Comparison of ENCODE assay signal across 12 cellular contexts in genomic region chr11:74442601-74443000, GRCh38. TPM values are rescaled to one million over a fixed set of nuclear protein-coding genes. Genes with fewer than 3 reads are reported as not detected.
DNase-seq lines count a peak whose midpoint lies in the region; ATAC-seq and TF ChIP-seq lines count a peak whose summit lies in the region.
"Had no signal": no experiment of that assay in that cellular context is flagged by ENCODE, and none has a peak within 500 bp of the region (broad histone marks: within the 10 kb centered on the region; RNA-seq: fewer than 3 reads in every experiment).

No MANE protein-coding gene starts in this region.

- H3K4me1 Mint-ChIP-seq in brain, result peaks cover 39% of the 10 kb centered on the region

- TF ChIP-seq POLR2A in uterus (IDR thresholded peaks at IDR 0.05), result no peak

- H3K9me3 Mint-ChIP-seq in brain, result peaks cover 0 to 2% (median 0%) of the 10 kb centered on the region in 5 experiments
- H3K9me3 Mint-ChIP-seq: nephron had no signal

- H3K27ac Mint-ChIP-seq in brain, result peak overlapping the region in 3 of 5 experiments; percentile 38 to 93 (median 86)

- ATAC-seq in left cardiac atrium, result peak; percentile 15 to 83
- ATAC-seq in Right ventricle myocardium inferior, result no peak
- ATAC-seq in left lung, result peak; percentile 79
- no peak for ATAC-seq in GM21360 (IDR thresholded peaks at IDR 0.05; ENCODE audit: unreplicated experiment)

- H3K27me3 ChIP-seq in left lung (no peaks in the 10 kb centered on the region), uterus (no peaks in the 10 kb centered on the region)
- H3K27me3 ChIP-seq: SJCRH30 had no signal

- H3K4me1 ChIP-seq in left lung (no peaks in the 10 kb centered on the region), uterus (peaks cover 4 to 7% of the 10 kb centered on the region in 2 donors)

- H3K27ac ChIP-seq in left lung, result no peak overlapping the region
- peak overlapping the region; percentile 74 to 75 for H3K27ac ChIP-seq in uterus
- H3K27ac ChIP-seq: SJCRH30 had no signal

- H3K36me3 Mint-ChIP-seq in brain, result no peaks in the 10 kb centered on the region

- no peak for TF ChIP-seq CTCF in brain (conservative IDR thresholded peaks at IDR 0.05)
- TF ChIP-seq CTCF in left lung (IDR thresholded peaks at IDR 0.05), result no peak
- no peak for TF ChIP-seq CTCF in uterus (IDR thresholded peaks at IDR 0.05)

- no peaks in the 10 kb centered on the region for H3K36me3 ChIP-seq in left lung
- no peaks in the 10 kb centered on the region for H3K36me3 ChIP-seq in uterus
- H3K36me3 ChIP-seq: SJCRH30 had no signal

- H3K4me3 ChIP-seq in left lung (no peak overlapping the region), uterus (no peak overlapping the region)

- H3K27me3 Mint-ChIP-seq in brain, result peaks cover 10% of the 10 kb centered on the region

- no peak overlapping the region for H3K4me3 Mint-ChIP-seq in brain

- DNase-seq in left cardiac atrium (no peak), Right ventricle myocardium inferior (ENCODE audit: missing footprints) (no peak), left lung (no peak), uterus (no peak), G401 (ENCODE audit: low spot score) (no peak)
- no peak for DNase-seq in activated CD4-positive, alpha-beta T cell treated with anti-CD3 and anti-CD28 coated beads for 48 hours
- DNase-seq: activated CD4-positive, alpha-beta T cell treated with anti-CD3 and anti-CD28 coated beads, Interleukin-2, amount 50 U/mL, for 4 hours; T1000 had no signal

- H3K9me3 ChIP-seq in left lung (no peaks in the 10 kb centered on the region), uterus (no peaks in the 10 kb centered on the region)
- H3K9me3 ChIP-seq: SJCRH30 had no signal

- intact Hi-C loops in left cardiac atrium (cut with DNase I) (no loop called here), Right ventricle myocardium inferior (cut with DNase I) (no loop called here), left lung (cut with DNase I) (no loop called here), uterus (cut with DNase I; ENCODE audit: low total_unique reads) (no loop called here)

- in situ Hi-C loops in G401 (cut with HindIII; ENCODE audit: low sequenced_read_pairs), result no loop called here

RNA-seq across cellular contexts. Expression of gene KCNE3, which starts 24.7 kb away (rescaled TPM):
- total RNA-seq in left cardiac atrium (1 to 10 TPM; 2.6 to 7.5 TPM), Right ventricle myocardium inferior (2.9 TPM), left lung (10 to 100 TPM; 21.2 to 26.6 TPM), uterus (10 to 100 TPM in 2 of 4 donors, 1 to 10 TPM in 2; 2.4 to 13.7 (median 10.5) TPM)
- polyA plus RNA-seq in brain (ENCODE audit: insufficient read depth, low read depth, low replicate concordance), result 8.3 TPM
- not detected in 2 replicates for total RNA-seq in G401 (2014; rRNA removed; shearing (Covaris generic))
- total RNA-seq: SJCRH30 had no signal

RNA-seq across cellular contexts. Expression of gene PGM2L1, which starts 44.4 kb away (rescaled TPM):
- total RNA-seq in left cardiac atrium (1 to 10 TPM; 3.1 to 3.3 TPM), Right ventricle myocardium inferior (2.1 TPM), left lung (10 to 100 TPM in 1 of 2 donors, 1 to 10 TPM in 1; 6.8 to 12.2 TPM), uterus (10 to 100 TPM in 2 of 4 donors, 1 to 10 TPM in 2; 1.0 to 21.8 (median 8.8) TPM)
- 13.0 TPM for polyA plus RNA-seq in brain (ENCODE audit: insufficient read depth, low read depth, low replicate concordance)
- 6.2 and 9.5 TPM in 2 replicates for total RNA-seq in G401 (2014; rRNA removed; shearing (Covaris generic))

RNA-seq across cellular contexts. Expression of gene LIPT2, which starts 50.9 kb away (rescaled TPM):
- total RNA-seq in left cardiac atrium (1 to 10 TPM; 1.5 to 2.0 TPM), Right ventricle myocardium inferior (0.49 TPM), left lung (1 to 10 TPM; 1.8 to 6.0 TPM), uterus (10 to 100 TPM in 1 of 4 donors, 1 to 10 TPM in 3; 5.0 to 19.5 (median 7.3) TPM)
- polyA plus RNA-seq in brain (ENCODE audit: insufficient read depth, low read depth, low replicate concordance), result 2.1 TPM
- 9.4 and 26.9 TPM in 2 replicates for total RNA-seq in G401 (2014; rRNA removed; shearing (Covaris generic))

Comparison
In these comparisons a context has a peak if more than half of its experiments do, and no peak if none do; other contexts are left out.
1. ATAC-seq: peak in left cardiac atrium (2 of 2) and left lung (single experiment); none in Right ventricle myocardium inferior (single experiment) and GM21360 (single experiment).
2. H3K27ac ChIP-seq: peak in uterus (2 of 2); none in left lung (0 of 2).